In genomic region chr2:31943636-31944225, GRCh38 we compare ENCODE assay signal across 18 cellular contexts.
DNase-seq lines count a peak whose midpoint lies in the region; ATAC-seq and TF ChIP-seq lines count a peak whose summit lies in the region.
"Had no signal": no experiment of that assay in that cellular context is flagged by ENCODE, and none has a peak within 500 bp of the region (broad histone marks: within the 10 kb centered on the region; RNA-seq: fewer than 3 reads in every experiment).

No MANE protein-coding gene starts in this region.

- peaks cover 24% of the 10 kb centered on the region for H3K4me1 ChIP-seq in CD4-positive, alpha-beta memory T cell (ENCODE audit: insufficient read depth, low read length)
- H3K4me1 ChIP-seq: BLaER1 had no signal

- H3K9me3 Mint-ChIP-seq in activated naive CD4-positive, alpha-beta T cell treated with anti-CD3 and anti-CD28 coated beads for 36 hours, result no peaks in the 10 kb centered on the region
- no peaks in the 10 kb centered on the region for H3K9me3 Mint-ChIP-seq in CD4-positive, alpha-beta memory T cell
- H3K9me3 Mint-ChIP-seq in activated naive CD8-positive, alpha-beta T cell (ENCODE audit: low read depth), result no peaks in the 10 kb centered on the region
- H3K9me3 Mint-ChIP-seq in osteocyte (ENCODE audit: unreplicated experiment), result no peaks in the 10 kb centered on the region

- no peaks in the 10 kb centered on the region for H3K9me3 ChIP-seq in CD4-positive, alpha-beta memory T cell (ENCODE audit: control insufficient read depth in 1 of 2, low read length in 2 of 2)
- H3K9me3 ChIP-seq: BLaER1 had no signal

- H3K27ac Mint-ChIP-seq in activated naive CD4-positive, alpha-beta T cell treated with anti-CD3 and anti-CD28 coated beads for 36 hours, result peak overlapping the region; percentile 22
- peak overlapping the region in 4 of 7 donors; percentile 15 to 71 (median 26) for H3K27ac Mint-ChIP-seq in CD4-positive, alpha-beta memory T cell
- peak overlapping the region; percentile 36 for H3K27ac Mint-ChIP-seq in activated naive CD8-positive, alpha-beta T cell
- H3K27ac Mint-ChIP-seq in osteocyte (ENCODE audit: unreplicated experiment), result peak overlapping the region; percentile 15

- no peak for TF ChIP-seq CTCF in osteocyte (IDR thresholded peaks at IDR 0.05)

- no peaks in the 10 kb centered on the region for H3K27me3 ChIP-seq in CD4-positive, alpha-beta memory T cell (ENCODE audit: insufficient read depth, low read length)
- H3K27me3 ChIP-seq: BLaER1 had no signal

- no peak overlapping the region for H3K4me3 Mint-ChIP-seq in activated naive CD4-positive, alpha-beta T cell treated with anti-CD3 and anti-CD28 coated beads for 36 hours
- peak overlapping the region in 1 of 8 donors; percentile 6 for H3K4me3 Mint-ChIP-seq in CD4-positive, alpha-beta memory T cell
- no peak overlapping the region for H3K4me3 Mint-ChIP-seq in activated naive CD8-positive, alpha-beta T cell
- H3K4me3 Mint-ChIP-seq in osteocyte (ENCODE audit: unreplicated experiment), result no peak overlapping the region

- CTCF ChIA-PET in activated naive CD4-positive, alpha-beta T cell treated with anti-CD3 and anti-CD28 coated beads for 36 hours (lab: Charles Lee), result interaction anchor here (0.6 to 1.3 kb wide), 2 partner anchors 28 to 283 kb away, joined by 3 read pairs; no protein-coding TSS in a partner anchor
- CTCF ChIA-PET in CD4-positive, alpha-beta memory T cell (lab: Charles Lee; ENCODE audit: partially characterized antibody), result no interaction called here

- DNase-seq in activated naive CD4-positive, alpha-beta T cell treated with anti-CD3 and anti-CD28 coated beads for 36 hours, result no peak
- DNase-seq in activated naive CD4-positive, alpha-beta T cell treated with Interleukin-2 at 50 U/mL for 16 hours, result no peak
- no peak for DNase-seq in CD4-positive, alpha-beta memory T cell
- DNase-seq in osteocyte (ENCODE audit: extremely low spot score, unreplicated experiment) (no peak), NCI-H2107 treated with DMSO at 0.1 percent for 48 hours (lab: John Stamatoyannopoulos, UW; ENCODE audit: unreplicated experiment) (no peak)
- DNase-seq: DND-41, H7, IMR-90, NCI-H1417 treated with DMSO at 0.1 percent for 48 hours, NCI-H1930, NCI-H345, NCI-H524 treated with DMSO at 0.1 percent for 48 hours, PC-3, RPMI8226, SHP77 treated with DMSO at 0.1 percent for 48 hours had no signal

- no peaks in the 10 kb centered on the region for H3K27me3 Mint-ChIP-seq in activated naive CD4-positive, alpha-beta T cell treated with anti-CD3 and anti-CD28 coated beads for 36 hours (ENCODE audit: low read depth)
- no peaks in the 10 kb centered on the region for H3K27me3 Mint-ChIP-seq in CD4-positive, alpha-beta memory T cell
- H3K27me3 Mint-ChIP-seq in activated naive CD8-positive, alpha-beta T cell, result no peaks in the 10 kb centered on the region
- H3K27me3 Mint-ChIP-seq in osteocyte (ENCODE audit: unreplicated experiment), result no peaks in the 10 kb centered on the region

- no peak overlapping the region for H3K4me3 ChIP-seq in CD4-positive, alpha-beta memory T cell (ENCODE audit: low read length in 2 of 2)
- H3K4me3 ChIP-seq: BLaER1 had no signal

- intact Hi-C loops in activated naive CD4-positive, alpha-beta T cell treated with anti-CD3 and anti-CD28 coated beads for 36 hours (cut with micrococcal nuclease), result no loop called here
- intact Hi-C loops in CD4-positive, alpha-beta memory T cell (cut with micrococcal nuclease), result loop anchor here (10.0 kb wide), 1 partner anchor 1779 kb away; no protein-coding TSS in a partner anchor

- POLR2A ChIA-PET in CD4-positive, alpha-beta memory T cell (lab: Charles Lee; ENCODE audit: partially characterized antibody), result no interaction called here

- peaks cover 4% of the 10 kb centered on the region for H3K36me3 ChIP-seq in CD4-positive, alpha-beta memory T cell (ENCODE audit: insufficient read depth, low read length)

- H3K4me1 Mint-ChIP-seq in activated naive CD4-positive, alpha-beta T cell treated with anti-CD3 and anti-CD28 coated beads for 36 hours (ENCODE audit: low read depth), result peaks cover 36% of the 10 kb centered on the region
- peaks cover 33 to 46% (median 40%) of the 10 kb centered on the region in 4 donors for H3K4me1 Mint-ChIP-seq in CD4-positive, alpha-beta memory T cell
- peaks cover 39% of the 10 kb centered on the region for H3K4me1 Mint-ChIP-seq in activated naive CD8-positive, alpha-beta T cell (ENCODE audit: low read depth)
- no peaks in the 10 kb centered on the region for H3K4me1 Mint-ChIP-seq in osteocyte (ENCODE audit: unreplicated experiment)

- H3K36me3 Mint-ChIP-seq in activated naive CD4-positive, alpha-beta T cell treated with anti-CD3 and anti-CD28 coated beads for 36 hours (ENCODE audit: low read depth), result peaks cover 10% of the 10 kb centered on the region
- H3K36me3 Mint-ChIP-seq in CD4-positive, alpha-beta memory T cell, result peaks cover 4 to 7% of the 10 kb centered on the region in 2 donors
- H3K36me3 Mint-ChIP-seq in activated naive CD8-positive, alpha-beta T cell, result peaks cover 10% of the 10 kb centered on the region
- peaks cover 5% of the 10 kb centered on the region for H3K36me3 Mint-ChIP-seq in osteocyte (ENCODE audit: unreplicated experiment)

- no peak for ATAC-seq in HG02840 (IDR thresholded peaks at IDR 0.05; ENCODE audit: low FRiP score, unreplicated experiment)
- ATAC-seq: PC-3 had no signal

- H3K27ac ChIP-seq in CD4-positive, alpha-beta memory T cell (ENCODE audit: low read depth, low read length), result no peak overlapping the region
- H3K27ac ChIP-seq: BLaER1 had no signal
